In genomic region chr2:239234826-239235175, GRCh38 we compare ENCODE assay signal across 28 cellular contexts.
A peak's percentile ranks its signal among the peaks of the same experiment; 100 is the strongest.
DNase-seq lines count a peak whose midpoint lies in the region; ATAC-seq and TF ChIP-seq lines count a peak whose summit lies in the region.
"Had no signal": no experiment of that assay in that cellular context is flagged by ENCODE, and none has a peak within 500 bp of the region (broad histone marks: within the 10 kb centered on the region; RNA-seq: fewer than 3 reads in every experiment).

No MANE protein-coding gene starts in this region.

- peak overlapping the region; percentile 70 to 87 (median 79) for H3K27ac Mint-ChIP-seq in CD4-positive, alpha-beta memory T cell
- H3K27ac Mint-ChIP-seq in T-cell: peak overlapping the region; percentile 55 to 66
- peak overlapping the region in 2 of 3 experiments; percentile 59 to 61 for H3K27ac Mint-ChIP-seq in nephron
- no peak overlapping the region for H3K27ac Mint-ChIP-seq in CD8-positive, alpha-beta T cell
- H3K27ac Mint-ChIP-seq: activated CD4-positive, alpha-beta T cell treated with anti-CD3 and anti-CD28 coated beads, Interleukin-2, amount 10 ng/mL, durations not matched to agents 7 days and 5 days; IgD-negative memory B cell had no signal

- TF ChIP-seq POLR2A in prostate gland (IDR thresholded peaks at IDR 0.05): no peak

- POLR2A ChIA-PET in CD4-positive, alpha-beta memory T cell (lab: Charles Lee; ENCODE audit: partially characterized antibody): interaction anchor here (0.6 to 1.5 kb wide), 2 partner anchors 33 to 164 kb away, joined by 3 read pairs; no protein-coding TSS in a partner anchor
- POLR2A ChIA-PET in T-cell (lab: Charles Lee): interaction anchor here in 1 of 2 donors (0.6 kb wide), 1 partner anchor 784 kb away, joined by 3 read pairs; no protein-coding TSS in a partner anchor
- POLR2A ChIA-PET in CD8-positive, alpha-beta T cell (lab: Charles Lee): interaction anchor here (0.7 kb wide), 1 partner anchor 32 kb away, joined by 3 read pairs; no protein-coding TSS in a partner anchor

- H4K20me1 ChIP-seq in BLaER1: peaks cover 48% of the 10 kb centered on the region; the same call in 1 of the 2 replicates

- no peaks in the 10 kb centered on the region for H3K27me3 ChIP-seq in BLaER1
- H3K27me3 ChIP-seq in CD4-positive, alpha-beta memory T cell (ENCODE audit: insufficient read depth, low read length): no peaks in the 10 kb centered on the region
- H3K27me3 ChIP-seq in prostate gland (replicated peaks; ENCODE audit: insufficient read depth): no peaks in the 10 kb centered on the region
- H3K27me3 ChIP-seq in CD8-positive, alpha-beta T cell (ENCODE audit: insufficient read depth, low read length): no peaks in the 10 kb centered on the region
- H3K27me3 ChIP-seq: ascending aorta, gastroesophageal sphincter, hepatocyte, neutrophil, transverse colon had no signal

- H3K9ac ChIP-seq in BLaER1: 0 out of 2 replicates have a peak overlapping the region, but pooled peaks have one; percentile 3

- peaks cover 10 to 18% of the 10 kb centered on the region in 2 donors for H3K36me3 Mint-ChIP-seq in CD4-positive, alpha-beta memory T cell
- H3K36me3 Mint-ChIP-seq in T-cell (peaks cover 23% of the 10 kb centered on the region), nephron (ENCODE audit: low read depth) (peaks cover 3% of the 10 kb centered on the region)
- peaks cover 8% of the 10 kb centered on the region for H3K36me3 Mint-ChIP-seq in CD8-positive, alpha-beta T cell
- H3K36me3 Mint-ChIP-seq: IgD-negative memory B cell had no signal

- no peak for ATAC-seq in T-cell (replicated peaks in 1 of 4)
- ATAC-seq in CD8-positive, alpha-beta T cell: no peak
- ATAC-seq in GM19455 (IDR thresholded peaks at IDR 0.05; ENCODE audit: unreplicated experiment): no peak
- ATAC-seq: gastroesophageal sphincter, PC-3, Right ventricle myocardium inferior had no signal

- H3K9me3 Mint-ChIP-seq in CD4-positive, alpha-beta memory T cell: no peaks in the 10 kb centered on the region
- H3K9me3 Mint-ChIP-seq in T-cell (no peaks in the 10 kb centered on the region), nephron (no peaks in the 10 kb centered on the region)
- no peaks in the 10 kb centered on the region for H3K9me3 Mint-ChIP-seq in CD8-positive, alpha-beta T cell
- H3K9me3 Mint-ChIP-seq: activated naive CD4-positive, alpha-beta T cell treated with anti-CD3 and anti-CD28 coated beads, Interleukin-2, amount 50 U/mL, for 72 hours; IgD-negative memory B cell had no signal

- peaks cover 99% of the 10 kb centered on the region for H3K4me1 ChIP-seq in BLaER1
- H3K4me1 ChIP-seq in CD4-positive, alpha-beta memory T cell (ENCODE audit: insufficient read depth, low read length): peaks cover 56% of the 10 kb centered on the region
- H3K4me1 ChIP-seq in prostate gland (replicated peaks): peaks cover 3% of the 10 kb centered on the region
- H3K4me1 ChIP-seq in CD8-positive, alpha-beta T cell (ENCODE audit: insufficient read depth, low read length): peaks cover 53% of the 10 kb centered on the region
- H3K4me1 ChIP-seq: ascending aorta had no signal

- CTCF ChIA-PET in CD4-positive, alpha-beta memory T cell (lab: Charles Lee; ENCODE audit: partially characterized antibody): interaction anchor here (1.1 kb wide), 1 partner anchor 33 kb away, joined by 4 read pairs; no protein-coding TSS in a partner anchor
- CTCF ChIA-PET in T-cell (lab: Charles Lee): no interaction called here
- CTCF ChIA-PET in CD8-positive, alpha-beta T cell (lab: Charles Lee): interaction anchor here (0.5 to 1.2 kb wide), 2 partner anchors 18 to 28 kb away, joined by 3 to 6 read pairs; no protein-coding TSS in a partner anchor

- 57% methylated on average over 6 of the region's 6 CpGs for WGBS in prostate gland

- H3K27me3 Mint-ChIP-seq in CD4-positive, alpha-beta memory T cell: no peaks in the 10 kb centered on the region
- H3K27me3 Mint-ChIP-seq in T-cell (no peaks in the 10 kb centered on the region), nephron (ENCODE audit: low read depth) (no peaks in the 10 kb centered on the region)
- H3K27me3 Mint-ChIP-seq in CD8-positive, alpha-beta T cell (ENCODE audit: low read depth): no peaks in the 10 kb centered on the region
- H3K27me3 Mint-ChIP-seq: activated CD4-positive, alpha-beta T cell treated with anti-CD3 and anti-CD28 coated beads, Interleukin-2, amount 10 ng/mL, durations not matched to agents 7 days and 5 days; IgD-negative memory B cell had no signal

- no peak for DNase-seq in CD4-positive, alpha-beta memory T cell
- DNase-seq in T-cell (peak in 1 of 34 experiments; percentile 3), prostate gland (ENCODE audit: low spot score) (no peak)
- no peak for DNase-seq in CD8-positive, alpha-beta T cell
- DNase-seq: ACHN; activated CD4-positive, alpha-beta T cell treated with anti-CD3 and anti-CD28 coated beads, Interleukin-2, amount 10 ng/mL, durations not matched to agents 7 days and 5 days; C1 segment of cervical spinal cord; caudate nucleus; EL; left cardiac atrium; NCI-H1092 treated with DMSO at 0.1 percent for 48 hours; NCI-H187 treated with DMSO at 0.1 percent for 48 hours; NCI-H2171 treated with DMSO at 0.1 percent for 48 hours; NCI-H524; PC-3; T1000; transverse colon; WERI-Rb-1 had no signal

- no peak for TF ChIP-seq CTCF in nephron (IDR thresholded peaks at IDR 0.05; ENCODE audit: unreplicated experiment in 3 of 3)
- TF ChIP-seq CTCF in prostate gland (IDR thresholded peaks at IDR 0.05): no peak
- TF ChIP-seq CTCF in CD8-positive, alpha-beta T cell (IDR thresholded peaks at IDR 0.05): no peak

- H3K4me2 ChIP-seq in BLaER1: peak overlapping the region; percentile 88
- H3K4me2 ChIP-seq: hepatocyte had no signal

- peaks cover 30 to 82% (median 47%) of the 10 kb centered on the region in 4 donors for H3K4me1 Mint-ChIP-seq in CD4-positive, alpha-beta memory T cell
- H3K4me1 Mint-ChIP-seq in T-cell (peaks cover 42 to 82% (median 80%) of the 10 kb centered on the region in 3 donors), nephron (peaks cover 18% of the 10 kb centered on the region)
- H3K4me1 Mint-ChIP-seq in CD8-positive, alpha-beta T cell (ENCODE audit: low read depth): peaks cover 66% of the 10 kb centered on the region

- H3K9me3 ChIP-seq in BLaER1 (no peaks in the 10 kb centered on the region), prostate gland (no peaks in the 10 kb centered on the region)
- H3K9me3 ChIP-seq in CD4-positive, alpha-beta memory T cell (ENCODE audit: control insufficient read depth in 1 of 2, low read length in 2 of 2): no peaks in the 10 kb centered on the region
- no peaks in the 10 kb centered on the region for H3K9me3 ChIP-seq in CD8-positive, alpha-beta T cell (ENCODE audit: low read length)
- H3K9me3 ChIP-seq: ascending aorta, gastroesophageal sphincter, neutrophil, transverse colon had no signal

- H3K27ac ChIP-seq in BLaER1: peak overlapping the region; percentile 48; the same call in 1 of the 2 replicates
- no peak overlapping the region for H3K27ac ChIP-seq in CD4-positive, alpha-beta memory T cell (ENCODE audit: low read depth, low read length)
- peak overlapping the region in 1 of 2 donors; percentile 27 for H3K27ac ChIP-seq in prostate gland
- no peak overlapping the region for H3K27ac ChIP-seq in CD8-positive, alpha-beta T cell (ENCODE audit: low read depth, low read length)
- H3K27ac ChIP-seq: ascending aorta, hepatocyte, WERI-Rb-1 had no signal

- intact Hi-C loops in CD4-positive, alpha-beta memory T cell (cut with micrococcal nuclease): no loop called here
- intact Hi-C loops in prostate gland (cut with DNase I): no loop called here
- intact Hi-C loops in CD8-positive, alpha-beta T cell (cut with DNase I, micrococcal nuclease): no loop called here

- peaks cover 6% of the 10 kb centered on the region; the same call in 1 of the 2 replicates for H3K36me3 ChIP-seq in BLaER1
- H3K36me3 ChIP-seq in CD4-positive, alpha-beta memory T cell (ENCODE audit: insufficient read depth, low read length): no peaks in the 10 kb centered on the region
- no peaks in the 10 kb centered on the region for H3K36me3 ChIP-seq in prostate gland
- no peaks in the 10 kb centered on the region for H3K36me3 ChIP-seq in CD8-positive, alpha-beta T cell (ENCODE audit: insufficient read depth, low read length)
- H3K36me3 ChIP-seq: ascending aorta, transverse colon, WERI-Rb-1 had no signal

- H3K4me3 ChIP-seq in BLaER1 (0 out of 2 replicates have a peak overlapping the region, but pooled peaks have one; percentile 13), prostate gland (no peak overlapping the region)
- no peak overlapping the region for H3K4me3 ChIP-seq in CD4-positive, alpha-beta memory T cell (ENCODE audit: low read length in 2 of 2)
- H3K4me3 ChIP-seq in CD8-positive, alpha-beta T cell (ENCODE audit: low read depth, low read length): no peak overlapping the region
- H3K4me3 ChIP-seq: ascending aorta, gastroesophageal sphincter, hepatocyte, transverse colon had no signal

- peak overlapping the region in 6 of 8 donors; percentile 14 to 58 (median 36) for H3K4me3 Mint-ChIP-seq in CD4-positive, alpha-beta memory T cell
- H3K4me3 Mint-ChIP-seq in T-cell (peak overlapping the region in 1 of 3 donors; percentile 4), nephron (no peak overlapping the region)
- H3K4me3 Mint-ChIP-seq in CD8-positive, alpha-beta T cell: no peak overlapping the region
- H3K4me3 Mint-ChIP-seq: activated CD4-positive, alpha-beta T cell treated with anti-CD3 and anti-CD28 coated beads, Interleukin-2, amount 10 ng/mL, durations not matched to agents 7 days and 5 days; IgD-negative memory B cell had no signal

Comparison
In these comparisons a context has a peak if more than half of its experiments do, and no peak if none do; other contexts are left out.
1. H3K4me3 Mint-ChIP-seq: peak in CD4-positive, alpha-beta memory T cell (6 of 8); none in nephron (0 of 3) and CD8-positive, alpha-beta T cell (single experiment).
2. CTCF ChIA-PET loops: an anchor here in CD4-positive, alpha-beta memory T cell (1.1 kb wide) and CD8-positive, alpha-beta T cell (0.5 to 1.2 kb wide); none called in T-cell.